19 cellular contexts compared by ENCODE assay signal in the genomic region with DNA sequence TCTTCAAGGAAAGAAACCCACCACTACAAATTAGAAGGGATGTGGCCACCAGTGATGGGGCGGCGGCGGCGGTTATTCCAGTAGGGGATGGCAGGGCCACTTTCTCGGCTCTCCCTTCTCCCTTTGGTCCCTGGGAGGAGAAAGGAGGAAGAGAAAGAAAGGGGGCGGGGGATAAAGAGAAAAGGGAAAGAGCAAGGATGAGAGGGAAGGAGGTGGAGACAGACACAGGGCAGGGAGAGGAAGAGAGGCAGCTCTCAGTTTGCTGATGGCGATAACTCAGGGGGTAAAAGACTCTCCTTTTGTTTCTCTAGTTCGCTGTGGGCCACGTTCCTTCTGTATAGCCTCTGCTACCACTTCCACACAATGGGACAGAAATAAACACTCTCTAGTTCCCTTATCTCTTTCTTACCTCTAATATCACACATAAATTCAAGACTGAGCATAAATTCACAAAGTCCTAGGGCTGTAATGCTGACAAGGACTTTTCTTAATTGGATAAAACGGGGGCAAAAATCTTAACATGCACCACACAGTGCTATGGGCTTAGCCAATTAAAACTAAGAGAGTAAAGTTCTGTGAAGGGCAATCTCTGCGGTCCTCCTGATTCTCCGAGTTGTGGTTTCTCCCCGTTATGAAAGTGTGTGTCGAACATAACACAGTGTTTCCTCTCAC. TPM values are rescaled to one million over a fixed set of nuclear protein-coding genes. Genes with fewer than 3 reads are reported as not detected.
DNase-seq lines count a peak whose midpoint lies in the region; ATAC-seq and TF ChIP-seq lines count a peak whose summit lies in the region.
"Had no signal": no experiment of that assay in that cellular context is flagged by ENCODE, and none has a peak within 500 bp of the region (broad histone marks: within the 10 kb centered on the region; RNA-seq: fewer than 3 reads in every experiment).

No MANE protein-coding gene starts in this region.

- H3K36me3 Mint-ChIP-seq in CD4-positive, CD25-positive, alpha-beta regulatory T cell: peaks cover 33% of the 10 kb centered on the region
- H3K36me3 Mint-ChIP-seq in H9 (ENCODE audit: insufficient read depth in 1 of 3, low read depth in 3 of 3): peaks cover 23 to 72% (median 37%) of the 10 kb centered on the region in 3 experiments
- peaks cover 92% of the 10 kb centered on the region for H3K36me3 Mint-ChIP-seq in activated T-helper 17 cell treated with anti-CD3 and anti-CD28 coated beads, Interleukin-2, amount 50 U/mL, for 72 hours (ENCODE audit: low read depth)

- no peak overlapping the region for H4K5ac ChIP-seq in H9 (ENCODE audit: insufficient read length, low read depth, low read length)

- no peaks in the 10 kb centered on the region for H3K4me1 ChIP-seq in CD4-positive, CD25-positive, alpha-beta regulatory T cell (ENCODE audit: control insufficient read depth, insufficient read depth, low read length, poor library complexity, severe bottlenecking)
- H3K4me1 ChIP-seq in H9 (ENCODE audit: insufficient read depth, low read length): no peaks in the 10 kb centered on the region
- peaks cover 0 to 5% (median 3%) of the 10 kb centered on the region in 4 donors for H3K4me1 ChIP-seq in esophagus muscularis mucosa
- no peaks in the 10 kb centered on the region for H3K4me1 ChIP-seq in hepatocyte (ENCODE audit: insufficient read depth)
- H3K4me1 ChIP-seq in heart right ventricle: peaks cover 0 to 13% (median 0%) of the 10 kb centered on the region in 9 donors

- H3K4me3 Mint-ChIP-seq in CD4-positive, CD25-positive, alpha-beta regulatory T cell: no peak overlapping the region
- no peak overlapping the region for H3K4me3 Mint-ChIP-seq in H9
- no peak overlapping the region for H3K4me3 Mint-ChIP-seq in activated T-helper 17 cell treated with anti-CD3 and anti-CD28 coated beads, Interleukin-2, amount 50 U/mL, for 72 hours
- H3K4me3 Mint-ChIP-seq: HFFc6 had no signal

- 0 out of 2 replicates have a peak, but pooled peaks cover 2% of the 10 kb centered on the region for H3K79me2 ChIP-seq in H9 (ENCODE audit: insufficient read depth, low read length)
- no peaks in the 10 kb centered on the region for H3K79me2 ChIP-seq in hepatocyte

- H2BK5ac ChIP-seq in H9 (ENCODE audit: insufficient read length, low read length): no peak overlapping the region

- H3K27ac Mint-ChIP-seq in CD4-positive, CD25-positive, alpha-beta regulatory T cell: peak overlapping the region in 2 of 3 donors; percentile 27 to 31
- peak overlapping the region; percentile 22 to 82 (median 62); a peak in 5 of 7 replicates for H3K27ac Mint-ChIP-seq in H9
- peak overlapping the region; percentile 16 for H3K27ac Mint-ChIP-seq in activated T-helper 17 cell treated with anti-CD3 and anti-CD28 coated beads, Interleukin-2, amount 50 U/mL, for 72 hours
- H3K27ac Mint-ChIP-seq: HFFc6 had no signal

- H3K79me1 ChIP-seq in H9 (ENCODE audit: insufficient read depth, low read depth, low read length, poor library complexity, severe bottlenecking): no peaks in the 10 kb centered on the region

- H3K9me2 ChIP-seq in hepatocyte (replicated peaks; ENCODE audit: insufficient read depth): no peaks in the 10 kb centered on the region

- H3K56ac ChIP-seq in H9 (ENCODE audit: insufficient read length, low read depth, low read length): no peak overlapping the region

- no peak for DNase-seq in CD4-positive, CD25-positive, alpha-beta regulatory T cell
- DNase-seq in H9 (no peak), esophagus muscularis mucosa (ENCODE audit: extremely low spot score) (peak; percentile 45), hepatocyte (ENCODE audit: low spot score) (no peak), cortex of kidney (lab: John Stamatoyannopoulos, UW) (no peak), heart right ventricle (no peak)
- DNase-seq in central memory CD4-positive, alpha-beta T cell: no peak
- DNase-seq: COR-L47, DMS153, EL, HFFc6, Kasumi-1, MM.1S, NCI-H1417, NCI-H1930, NCI-H69, RPMI8226 had no signal

- H4K20me1 ChIP-seq in H9 (ENCODE audit: control insufficient read depth, insufficient read depth, insufficient read length) (no peaks in the 10 kb centered on the region), hepatocyte (ENCODE audit: insufficient read depth, poor library complexity, severe bottlenecking) (no peaks in the 10 kb centered on the region)

- no peaks in the 10 kb centered on the region for H3K27me3 Mint-ChIP-seq in CD4-positive, CD25-positive, alpha-beta regulatory T cell
- H3K27me3 Mint-ChIP-seq in H9 (ENCODE audit: low read depth): no peaks in the 10 kb centered on the region
- H3K27me3 Mint-ChIP-seq in activated T-helper 17 cell treated with anti-CD3 and anti-CD28 coated beads, Interleukin-2, amount 50 U/mL, for 72 hours: no peaks in the 10 kb centered on the region

- H3T11ph ChIP-seq in H9 (ENCODE audit: low read length): no peak overlapping the region

- no peaks in the 10 kb centered on the region for H3K9me3 ChIP-seq in CD4-positive, CD25-positive, alpha-beta regulatory T cell (ENCODE audit: control insufficient read depth in 2 of 2, low read length in 2 of 2)
- H3K9me3 ChIP-seq in H9 (ENCODE audit: control insufficient read depth, low read depth, low read length) (no peaks in the 10 kb centered on the region), esophagus muscularis mucosa (no peaks in the 10 kb centered on the region), hepatocyte (ENCODE audit: low read depth) (no peaks in the 10 kb centered on the region), heart right ventricle (no peaks in the 10 kb centered on the region)

- H3K9me3 Mint-ChIP-seq in CD4-positive, CD25-positive, alpha-beta regulatory T cell: no peaks in the 10 kb centered on the region
- no peaks in the 10 kb centered on the region for H3K9me3 Mint-ChIP-seq in H9
- no peaks in the 10 kb centered on the region for H3K9me3 Mint-ChIP-seq in activated T-helper 17 cell treated with anti-CD3 and anti-CD28 coated beads, Interleukin-2, amount 50 U/mL, for 72 hours
- H3K9me3 Mint-ChIP-seq: HFFc6 had no signal

- ATAC-seq in CD4-positive, CD25-positive, alpha-beta regulatory T cell (ENCODE audit: low read depth in 2 of 2): no peak
- ATAC-seq in activated T-helper 17 cell treated with anti-CD3 and anti-CD28 coated beads, Interleukin-2, amount 50 U/mL, for 72 hours (replicated peaks): no peak
- no peak for ATAC-seq in heart right ventricle

- H3K4me3 ChIP-seq in CD4-positive, CD25-positive, alpha-beta regulatory T cell (ENCODE audit: low read depth, low read length): no peak overlapping the region
- H3K4me3 ChIP-seq in esophagus muscularis mucosa: no peak overlapping the region
- no peak overlapping the region for H3K4me3 ChIP-seq in hepatocyte
- H3K4me3 ChIP-seq in heart right ventricle: no peak overlapping the region

- H2BK12ac ChIP-seq in H9 (ENCODE audit: insufficient read length, low read depth, low read length): no peak overlapping the region

- H3K14ac ChIP-seq in H9 (ENCODE audit: insufficient read depth, low read length): no peak overlapping the region

- peaks cover 46% of the 10 kb centered on the region for H3K36me3 ChIP-seq in CD4-positive, CD25-positive, alpha-beta regulatory T cell (ENCODE audit: control insufficient read depth, insufficient read depth, low read length)
- peaks cover 30 to 66% (median 52%) of the 10 kb centered on the region in 4 donors for H3K36me3 ChIP-seq in esophagus muscularis mucosa
- no peaks in the 10 kb centered on the region for H3K36me3 ChIP-seq in hepatocyte (replicated peaks; ENCODE audit: insufficient read depth, low read depth)
- peaks cover 7 to 97% (median 34%) of the 10 kb centered on the region in 9 donors for H3K36me3 ChIP-seq in heart right ventricle

- H2BK20ac ChIP-seq in H9 (ENCODE audit: low read depth, low read length, poor library complexity, severe bottlenecking): no peak overlapping the region

- no peak overlapping the region for H3K9ac ChIP-seq in H9 (ENCODE audit: extremely low read depth, insufficient read length, low read length)

- no peak for TF ChIP-seq POLR2A in esophagus muscularis mucosa (IDR thresholded peaks at IDR 0.05; ENCODE audit: low read depth)

- no peak overlapping the region for H3K4ac ChIP-seq in H9 (ENCODE audit: low read depth, low read length)

- H3K27me3 ChIP-seq in CD4-positive, CD25-positive, alpha-beta regulatory T cell (ENCODE audit: control insufficient read depth, insufficient read depth, low read length): no peaks in the 10 kb centered on the region
- H3K27me3 ChIP-seq in H9 (ENCODE audit: insufficient read depth, low read length) (no peaks in the 10 kb centered on the region), esophagus muscularis mucosa (no peaks in the 10 kb centered on the region), hepatocyte (no peaks in the 10 kb centered on the region), heart right ventricle (no peaks in the 10 kb centered on the region)

- H3K23me2 ChIP-seq in H9 (ENCODE audit: insufficient read length, low read depth, low read length, poor library complexity, severe bottlenecking): no peaks in the 10 kb centered on the region

- no CpG with 5 or more reads among the region's 14 CpGs for whole genome bisulfite sequencing in H9 (ENCODE audit: extremely low coverage, insufficient read length, low lambda C conversion rate)
- 93% methylated on average over 14 of the region's 14 CpGs for WGBS in esophagus muscularis mucosa
- 92% methylated on average over 14 of the region's 14 CpGs for WGBS in hepatocyte (ENCODE audit: low lambda C conversion rate, missing lambda C conversion rate)
- 85 to 91% methylated on average over 13 to 14 of the region's 14 CpGs for WGBS in heart right ventricle, 2 donors

- H3K4me2 ChIP-seq in H9 (ENCODE audit: insufficient read depth, insufficient read length, low read length) (no peak overlapping the region), hepatocyte (no peak overlapping the region)

- no peak for TF ChIP-seq CTCF in H9 (conservative IDR thresholded peaks at IDR 0.05)
- no peak for TF ChIP-seq CTCF in esophagus muscularis mucosa (IDR thresholded peaks at IDR 0.05)
- no peak for TF ChIP-seq CTCF in hepatocyte (IDR thresholded peaks at IDR 0.05; ENCODE audit: poor library complexity)
- TF ChIP-seq CTCF in heart right ventricle (IDR thresholded peaks at IDR 0.05): no peak

- H2BK15ac ChIP-seq in H9 (ENCODE audit: low read depth, low read length): no peak overlapping the region

- H3K4me1 Mint-ChIP-seq in CD4-positive, CD25-positive, alpha-beta regulatory T cell: peaks cover 0 to 6% (median 4%) of the 10 kb centered on the region in 4 donors
- H3K4me1 Mint-ChIP-seq in H9: peaks cover 5 to 14% of the 10 kb centered on the region in 2 experiments; a peak in 3 of 4 replicates
- H3K4me1 Mint-ChIP-seq in activated T-helper 17 cell treated with anti-CD3 and anti-CD28 coated beads, Interleukin-2, amount 50 U/mL, for 72 hours: no peaks in the 10 kb centered on the region

- H3K27ac ChIP-seq in CD4-positive, CD25-positive, alpha-beta regulatory T cell (ENCODE audit: insufficient read depth, low read length, poor library complexity, severe bottlenecking): no peak overlapping the region
- H3K27ac ChIP-seq in H9 (ENCODE audit: insufficient read length, low read depth, low read length): no peak overlapping the region
- no peak overlapping the region for H3K27ac ChIP-seq in esophagus muscularis mucosa (replicated peaks in 1 of 4)
- no peak overlapping the region for H3K27ac ChIP-seq in hepatocyte
- H3K27ac ChIP-seq in heart right ventricle: no peak overlapping the region
- H3K27ac ChIP-seq: C4-2B had no signal

- H4K8ac ChIP-seq in H9 (replicated peaks; ENCODE audit: insufficient read length, low read depth, low read length): no peak overlapping the region

- intact Hi-C loops in esophagus muscularis mucosa (cut with DNase I) (no loop called here), heart right ventricle (cut with DNase I) (no loop called here)

- H4K91ac ChIP-seq in H9 (ENCODE audit: insufficient read length, low read depth, low read length): no peak overlapping the region

- no peak overlapping the region for H2AK5ac ChIP-seq in H9 (ENCODE audit: insufficient read length, low read length)

- no peak for TF ChIP-seq EP300 in esophagus muscularis mucosa (IDR thresholded peaks at IDR 0.05)

- H3K18ac ChIP-seq in H9 (ENCODE audit: insufficient read length, low read depth, low read length): no peak overlapping the region

- H2AFZ ChIP-seq in H9 (ENCODE audit: low read length): no peak overlapping the region
- no peak overlapping the region for H2AFZ ChIP-seq in hepatocyte

- H2BK120ac ChIP-seq in H9 (ENCODE audit: low read depth, low read length, poor library complexity, severe bottlenecking): no peak overlapping the region

- no peak overlapping the region for H3K23ac ChIP-seq in H9 (ENCODE audit: insufficient read length, low read depth, low read length)

RNA-seq across cellular contexts. Expression of a gene that starts 14.6 kb away (rescaled TPM):
- 7.6 TPM for total RNA-seq in CD4-positive, CD25-positive, alpha-beta regulatory T cell
- polyA plus RNA-seq in CD4-positive, CD25-positive, alpha-beta regulatory T cell: 1 to 10 TPM; 1.4 to 4.5 (median 2.6) TPM
- 4.7 and 5.0 TPM in 2 replicates for total RNA-seq in H9 (2021)
- total RNA-seq in activated T-helper 17 cell treated with anti-CD3 and anti-CD28 coated beads, Interleukin-2, amount 50 U/mL, for 72 hours: 1 to 10 TPM; 2.5 to 2.9 TPM
- total RNA-seq in esophagus muscularis mucosa: 10 to 100 TPM in 1 of 4 donors, 1 to 10 TPM in 3; 5.8 to 11.8 (median 9.4) TPM
- 10.2 and 10.7 TPM in 2 replicates for total RNA-seq in hepatocyte
- 1.6 TPM in 1 of 2 replicates, not detected in the other for polyA plus RNA-seq in hepatocyte
- total RNA-seq in heart right ventricle: 1 to 10 TPM; 2.2 to 4.0 (median 3.4) TPM
- 1 to 10 TPM; 2.8 to 5.6 TPM for polyA plus RNA-seq in heart right ventricle

RNA-seq across cellular contexts. Expression of a gene that starts 40.6 kb away (rescaled TPM):
- total RNA-seq in CD4-positive, CD25-positive, alpha-beta regulatory T cell: 10.8 TPM
- polyA plus RNA-seq in CD4-positive, CD25-positive, alpha-beta regulatory T cell: 10 to 100 TPM; 12.6 to 23.8 (median 15.7) TPM
- total RNA-seq in H9 (2021): 5.7 and 5.9 TPM in 2 replicates
- 1 to 10 TPM; 2.4 to 4.8 TPM for total RNA-seq in activated T-helper 17 cell treated with anti-CD3 and anti-CD28 coated beads, Interleukin-2, amount 50 U/mL, for 72 hours
- total RNA-seq in esophagus muscularis mucosa: 100 to 1,000 TPM in 3 of 4 donors, 10 to 100 TPM in 1; 99.2 to 342 (median 175) TPM
- total RNA-seq in hepatocyte: 3.9 and 4.0 TPM in 2 replicates
- polyA plus RNA-seq in hepatocyte: 8.3 and 14.9 TPM in 2 replicates
- total RNA-seq in heart right ventricle: 100 to 1,000 TPM; 150 to 285 (median 160) TPM
- polyA plus RNA-seq in heart right ventricle: 100 to 1,000 TPM; 148 to 687 TPM
